Comparison of ENCODE assay signal across 10 cellular contexts in genomic region chr5:132831095-132831860, GRCh38. TPM values are rescaled to one million over a fixed set of nuclear protein-coding genes. Genes with fewer than 3 reads are reported as not detected.
A peak's percentile ranks its signal among the peaks of the same experiment; 100 is the strongest.
DNase-seq lines count a peak whose midpoint lies in the region; ATAC-seq and TF ChIP-seq lines count a peak whose summit lies in the region.
"Had no signal": no experiment of that assay in that cellular context is flagged by ENCODE, and none has a peak within 500 bp of the region (broad histone marks: within the 10 kb centered on the region; RNA-seq: fewer than 3 reads in every experiment).

No MANE protein-coding gene starts in this region.

- H3K27ac ChIP-seq in CD8-positive, alpha-beta memory T cell (ENCODE audit: low read depth, low read length), result peak overlapping the region; percentile 31
- peak overlapping the region; percentile 73 to 93 (median 86) for H3K27ac ChIP-seq in Peyer's patch
- H3K27ac ChIP-seq in esophagus muscularis mucosa (replicated peaks in 1 of 4), result peak overlapping the region; percentile 79 to 90 (median 86)
- no peak overlapping the region for H3K27ac ChIP-seq in ovary

- ATAC-seq in GM18873 (IDR thresholded peaks at IDR 0.05; ENCODE audit: low FRiP score, unreplicated experiment) (no peak), HG02642 (IDR thresholded peaks at IDR 0.05; ENCODE audit: poor library complexity, unreplicated experiment) (no peak)

- peaks cover 0 to 1% (median 0%) of the 10 kb centered on the region in 3 donors for H3K36me3 Mint-ChIP-seq in CD8-positive, alpha-beta memory T cell

- H3K36me3 ChIP-seq in CD8-positive, alpha-beta memory T cell (ENCODE audit: insufficient read depth, low read length), result no peaks in the 10 kb centered on the region
- no peaks in the 10 kb centered on the region for H3K36me3 ChIP-seq in Peyer's patch
- H3K36me3 ChIP-seq in esophagus muscularis mucosa, result no peaks in the 10 kb centered on the region
- no peaks in the 10 kb centered on the region for H3K36me3 ChIP-seq in ovary

- H3K4me1 ChIP-seq in CD8-positive, alpha-beta memory T cell (ENCODE audit: insufficient read depth, low read length), result peaks cover under 1% of the 10 kb centered on the region
- H3K4me1 ChIP-seq in Peyer's patch (peaks cover 0 to 20% (median 0%) of the 10 kb centered on the region in 4 donors), esophagus muscularis mucosa (peaks cover 9 to 37% (median 25%) of the 10 kb centered on the region in 4 donors), ovary (ENCODE audit: insufficient read depth) (no peaks in the 10 kb centered on the region)

- POLR2A ChIA-PET in CD8-positive, alpha-beta memory T cell (lab: Charles Lee), result no interaction called here

- no peak overlapping the region for H3K4me3 ChIP-seq in CD8-positive, alpha-beta memory T cell (ENCODE audit: low read length)
- H3K4me3 ChIP-seq in Peyer's patch, result peak overlapping the region; percentile 55 to 84 (median 74)
- H3K4me3 ChIP-seq in esophagus muscularis mucosa, result peak overlapping the region; percentile 76 to 87 (median 82)
- peak overlapping the region; percentile 71 for H3K4me3 ChIP-seq in ovary

- no peaks in the 10 kb centered on the region for H3K9me3 ChIP-seq in CD8-positive, alpha-beta memory T cell (ENCODE audit: low read length)
- no peaks in the 10 kb centered on the region for H3K9me3 ChIP-seq in Peyer's patch
- H3K9me3 ChIP-seq in esophagus muscularis mucosa, result no peaks in the 10 kb centered on the region
- H3K9me3 ChIP-seq in ovary, result no peaks in the 10 kb centered on the region

- H3K4me3 Mint-ChIP-seq in CD8-positive, alpha-beta memory T cell, result peak overlapping the region; percentile 74 to 92 (median 85)

- TF ChIP-seq EP300 in esophagus muscularis mucosa (IDR thresholded peaks at IDR 0.05), result no peak
- TF ChIP-seq EP300 in ovary (IDR thresholded peaks at IDR 0.05), result no peak

- CTCF ChIA-PET in CD8-positive, alpha-beta memory T cell (lab: Charles Lee), result interaction anchor here (1.8 to 6.3 kb wide), 3 partner anchors 12 to 52 kb away, joined by 6 to 47 read pairs (median 11); no protein-coding TSS in a partner anchor

- TF ChIP-seq CTCF in Peyer's patch (IDR thresholded peaks at IDR 0.05) (no peak), esophagus muscularis mucosa (IDR thresholded peaks at IDR 0.05) (no peak), ovary (IDR thresholded peaks at IDR 0.05) (no peak)

- peak in 1 of 2 donors; percentile 65 for TF ChIP-seq POLR2A in Peyer's patch (IDR thresholded peaks at IDR 0.05)
- no peak for TF ChIP-seq POLR2A in esophagus muscularis mucosa (IDR thresholded peaks at IDR 0.05; ENCODE audit: low read depth)
- no peak for TF ChIP-seq POLR2A in ovary (IDR thresholded peaks at IDR 0.05)

- peaks cover 11% of the 10 kb centered on the region for H3K27me3 ChIP-seq in CD8-positive, alpha-beta memory T cell (ENCODE audit: insufficient read depth, low read length, poor library complexity, severe bottlenecking)
- H3K27me3 ChIP-seq in Peyer's patch (no peaks in the 10 kb centered on the region), esophagus muscularis mucosa (peaks cover 0 to 2% (median 0%) of the 10 kb centered on the region in 4 donors), ovary (no peaks in the 10 kb centered on the region)

- H3K27me3 Mint-ChIP-seq in CD8-positive, alpha-beta memory T cell, result peaks cover 28 to 35% of the 10 kb centered on the region in 2 donors

- intact Hi-C loops in esophagus muscularis mucosa (cut with DNase I) (loop anchor here (5.0 kb wide), 2 partner anchors 36 to 51 kb away; partner anchors contain the start of genes GDF9 and UQCRQ), ovary (cut with DNase I) (no loop called here)

- 85% methylated on average over 7 of the region's 15 CpGs for WGBS in esophagus muscularis mucosa
- WGBS in ovary, 3 donors, result 75 to 90% (median 82%) methylated on average over 15 of the region's 15 CpGs

- H3K9me3 Mint-ChIP-seq in CD8-positive, alpha-beta memory T cell, result peaks cover 0 to 2% (median 0%) of the 10 kb centered on the region in 5 donors

- H3K4me1 Mint-ChIP-seq in CD8-positive, alpha-beta memory T cell, result peaks cover 4 to 19% (median 6%) of the 10 kb centered on the region in 3 donors

- H3K27ac Mint-ChIP-seq in CD8-positive, alpha-beta memory T cell, result peak overlapping the region in 2 of 8 donors; percentile 33 to 90

- no peak for DNase-seq in CD8-positive, alpha-beta memory T cell
- DNase-seq in Peyer's patch, result peak in 2 of 3 donors; percentile 78 to 79
- DNase-seq in esophagus muscularis mucosa (ENCODE audit: extremely low spot score), result no peak
- no peak for DNase-seq in ovary
- DNase-seq in islet precursor cell, result no peak
- DNase-seq in NCI-H2196 (lab: John Stamatoyannopoulos, UW; ENCODE audit: unreplicated experiment), result no peak
- DNase-seq: activated CD4-positive, alpha-beta T cell treated with anti-CD3 and anti-CD28 coated beads for 1 hour; stimulated activated CD8-positive, alpha-beta memory T cell treated with anti-CD3 and anti-CD28 coated beads, Interleukin-4, amount 100 ng/mL, for 48 hours had no signal

RNA-seq across cellular contexts. Expression of gene SHROOM1, which starts 0.8 kb away (rescaled TPM):
- total RNA-seq in CD8-positive, alpha-beta memory T cell, result 1 to 10 TPM; 1.6 to 2.0 TPM
- polyA plus RNA-seq in CD8-positive, alpha-beta memory T cell, result not detected
- total RNA-seq in Peyer's patch (100 to 1,000 TPM in 2 of 4 donors, 10 to 100 TPM in 2; 14.9 to 200 (median 95.3) TPM), esophagus muscularis mucosa (10 to 100 TPM in 3 of 4 donors, 1 to 10 TPM in 1; 4.5 to 21.2 (median 13.1) TPM), ovary (10 to 100 TPM in 3 of 7 donors, 1 to 10 TPM in 4; 3.8 to 22.4 (median 8.9) TPM)
- polyA plus RNA-seq in ovary, result 1 to 10 TPM; 4.1 to 5.9 TPM

RNA-seq across cellular contexts. Expression of gene SOWAHA, which starts 18.2 kb away (rescaled TPM):
- total RNA-seq in CD8-positive, alpha-beta memory T cell, result under 1 TPM in 1 of 2 experiments, not detected in 1; 0.07 TPM
- not detected for polyA plus RNA-seq in CD8-positive, alpha-beta memory T cell
- 100 to 1,000 TPM in 2 of 4 donors, 10 to 100 TPM in 2; 13.2 to 128 (median 97.5) TPM for total RNA-seq in Peyer's patch
- total RNA-seq in esophagus muscularis mucosa, result under 1 TPM; 0.06 to 0.83 (median 0.15) TPM
- total RNA-seq in ovary, result 1 to 10 TPM in 1 of 7 donors, under 1 TPM in 5, not detected in 1; 0.23 to 2.2 (median 0.64) TPM
- polyA plus RNA-seq in ovary, result under 1 TPM; 0.05 to 0.07 TPM

RNA-seq across cellular contexts. Expression of gene GDF9, which starts 35.0 kb away (rescaled TPM):
- under 1 TPM; 0.29 to 0.68 TPM for total RNA-seq in CD8-positive, alpha-beta memory T cell
- polyA plus RNA-seq in CD8-positive, alpha-beta memory T cell, result not detected
- total RNA-seq in Peyer's patch (under 1 TPM in 1 of 4 donors, not detected in 3; 0.66 TPM), esophagus muscularis mucosa (1 to 10 TPM in 1 of 4 donors, under 1 TPM in 2, not detected in 1; under 0.01 to 1.4 (median 0.23) TPM), ovary (under 1 TPM in 5 of 7 donors, not detected in 2; 0.20 to 0.31 (median 0.27) TPM)
- under 1 TPM; 0.60 to 0.93 TPM for polyA plus RNA-seq in ovary

RNA-seq across cellular contexts. Expression of gene UQCRQ, which starts 35.2 kb away (rescaled TPM):
- total RNA-seq in CD8-positive, alpha-beta memory T cell, result 100 to 1,000 TPM; 595 to 615 TPM
- polyA plus RNA-seq in CD8-positive, alpha-beta memory T cell, result 663 TPM
- total RNA-seq in Peyer's patch (100 to 1,000 TPM in 3 of 4 donors, 10 to 100 TPM in 1; 71.8 to 366 (median 196) TPM), esophagus muscularis mucosa (100 to 1,000 TPM; 113 to 184 (median 126) TPM), ovary (100 to 1,000 TPM in 6 of 7 donors, 10 to 100 TPM in 1; 91.4 to 231 (median 222) TPM)
- 100 to 1,000 TPM; 136 to 220 TPM for polyA plus RNA-seq in ovary

RNA-seq across cellular contexts. Expression of gene LEAP2, which starts 42.2 kb away (rescaled TPM):
- total RNA-seq in CD8-positive, alpha-beta memory T cell, result 1 to 10 TPM; 2.7 to 3.6 TPM
- 0.93 TPM for polyA plus RNA-seq in CD8-positive, alpha-beta memory T cell
- total RNA-seq in Peyer's patch (10 to 100 TPM in 2 of 4 donors, 1 to 10 TPM in 1, not detected in 1; 7.2 to 29.9 (median 20.1) TPM), esophagus muscularis mucosa (1 to 10 TPM in 1 of 4 donors, under 1 TPM in 2, not detected in 1; 0.23 to 1.2 (median 0.26) TPM), ovary (1 to 10 TPM; 1.0 to 2.2 (median 1.3) TPM)
- 1 to 10 TPM in 1 of 2 donors, under 1 TPM in 1; 0.64 to 1.3 TPM for polyA plus RNA-seq in ovary

Comparison
In these comparisons a context has a peak if more than half of its experiments do, and no peak if none do; other contexts are left out.
1. DNase-seq: peak in Peyer's patch (2 of 3); none in CD8-positive, alpha-beta memory T cell (0 of 5), esophagus muscularis mucosa (single experiment), ovary (0 of 5), islet precursor cell (single experiment) and NCI-H2196 (single experiment).
2. H3K27ac ChIP-seq: peak in CD8-positive, alpha-beta memory T cell (single experiment), Peyer's patch (4 of 4) and esophagus muscularis mucosa (4 of 4); none in ovary (0 of 2).
3. RNA of gene SOWAHA, which starts 18.2 kb away (total RNA-seq): 13.2 to 128 TPM in Peyer's patch; 0.23 to 2.2 TPM in ovary, 0.06 to 0.83 TPM in esophagus muscularis mucosa and 0.07 TPM in CD8-positive, alpha-beta memory T cell; every median in the first group is over 4 times any median in the second.